ENCODE assay signal across 8 cellular contexts in the genomic region with DNA sequence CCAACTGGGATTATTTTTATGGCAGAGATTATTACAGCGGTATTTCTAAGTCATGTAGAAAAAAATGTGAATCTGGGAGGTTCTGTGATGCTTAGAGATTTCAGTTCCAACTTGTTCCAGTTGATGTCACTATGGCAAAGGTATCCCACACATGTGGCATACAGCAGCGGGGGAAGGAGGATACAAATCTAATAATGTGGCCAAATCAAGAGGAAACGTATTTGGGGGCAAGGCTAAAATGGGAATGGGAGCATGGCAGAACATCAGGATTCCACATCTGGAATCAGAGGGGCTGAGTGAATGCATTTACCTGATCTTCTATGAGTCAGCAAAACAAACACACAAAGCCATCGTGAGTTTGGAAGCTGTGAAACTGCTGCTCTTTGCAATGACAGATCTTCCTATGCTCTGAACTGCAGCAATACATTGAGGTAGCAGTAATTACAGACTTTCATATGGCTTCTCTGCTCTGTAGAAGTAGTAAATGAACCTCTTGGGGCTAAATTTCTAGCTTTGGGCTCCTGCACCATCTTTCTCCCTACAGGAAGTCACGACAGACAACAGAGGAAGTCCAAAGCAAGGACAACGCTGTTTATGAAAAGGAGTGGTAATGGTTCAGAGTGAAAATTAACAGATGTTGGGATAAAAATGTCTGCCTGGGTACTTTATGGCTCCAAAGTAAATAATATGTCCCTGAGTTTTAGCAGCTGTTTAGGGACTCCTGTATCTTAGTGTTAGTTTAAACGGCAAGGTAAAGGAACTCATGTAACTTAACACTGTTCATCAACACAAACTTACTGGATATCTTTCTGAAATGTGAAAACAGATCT. TPM values are rescaled to one million over a fixed set of nuclear protein-coding genes. Genes with fewer than 3 reads are reported as not detected.
A peak's percentile ranks its signal among the peaks of the same experiment; 100 is the strongest.
DNase-seq lines count a peak whose midpoint lies in the region; ATAC-seq and TF ChIP-seq lines count a peak whose summit lies in the region.

No MANE protein-coding gene starts in this region.

- no peak overlapping the region for H3K4me3 ChIP-seq in PC-9
- H3K4me3 ChIP-seq in mammary epithelial cell (replicated peaks in 1 of 3; ENCODE audit: insufficient read depth in 1 of 3, low read depth in 2 of 3, low read length in 3 of 3), result peak overlapping the region; percentile 0 to 14 (median 5)

- peak overlapping the region; percentile 84 for H3K4me3 Mint-ChIP-seq in stimulated activated naive CD8-positive, alpha-beta T cell treated with anti-CD3 and anti-CD28 coated beads, Interleukin-15, Interleukin-2, amounts not matched to agents 100 ng/mL and 50 ng/mL, for 24 hours

- no peaks in the 10 kb centered on the region for H3K4me1 ChIP-seq in PC-9 (replicated peaks; ENCODE audit: insufficient read depth)
- H3K4me1 ChIP-seq in mammary epithelial cell (ENCODE audit: insufficient read depth, low read length), result peaks cover 8% of the 10 kb centered on the region

- no peaks in the 10 kb centered on the region for H3K36me3 Mint-ChIP-seq in stimulated activated naive CD8-positive, alpha-beta T cell treated with anti-CD3 and anti-CD28 coated beads, Interleukin-15, Interleukin-2, amounts not matched to agents 100 ng/mL and 50 ng/mL, for 24 hours (ENCODE audit: low read depth)

- BruUV-seq in PC-9 (replicated peaks; lab: Mats Ljungman, UMichigan) (no TSS peak), mammary epithelial cell (replicated peaks; lab: Mats Ljungman, UMichigan) (no TSS peak)

- H4K20me1 ChIP-seq in PC-9 (ENCODE audit: insufficient read depth), result no peaks in the 10 kb centered on the region
- H4K20me1 ChIP-seq in mammary epithelial cell (ENCODE audit: insufficient read depth, low read length), result no peaks in the 10 kb centered on the region

- H3K27me3 Mint-ChIP-seq in stimulated activated naive CD8-positive, alpha-beta T cell treated with anti-CD3 and anti-CD28 coated beads, Interleukin-15, Interleukin-2, amounts not matched to agents 100 ng/mL and 50 ng/mL, for 24 hours, result peaks cover 12% of the 10 kb centered on the region

- intact Hi-C loops in PC-9 (cut with micrococcal nuclease; ENCODE audit: unreplicated experiment) (loop anchor here (10.0 kb wide), 2 partner anchors 186 to 924 kb away; a partner anchor contains a TSS), mammary epithelial cell (cut with micrococcal nuclease) (loop anchor here (1.0 to 5.0 kb wide), 3 partner anchors 53 to 926 kb away; no protein-coding TSS in a partner anchor)

- H3K9me3 Mint-ChIP-seq in stimulated activated naive CD8-positive, alpha-beta T cell treated with anti-CD3 and anti-CD28 coated beads, Interleukin-15, Interleukin-2, amounts not matched to agents 100 ng/mL and 50 ng/mL, for 24 hours, result no peaks in the 10 kb centered on the region

- H3K79me2 ChIP-seq in PC-9 (ENCODE audit: low read depth), result no peaks in the 10 kb centered on the region
- H3K79me2 ChIP-seq in mammary epithelial cell (ENCODE audit: insufficient read depth, low read length), result no peaks in the 10 kb centered on the region

- H3K27ac ChIP-seq in PC-9 (no peak overlapping the region), mammary epithelial cell (ENCODE audit: insufficient read depth, low read depth, low read length) (no peak overlapping the region)

- H3F3A ChIP-seq in PC-9 (ENCODE audit: insufficient read depth, low read depth), result no peaks in the 10 kb centered on the region

- WGBS in mammary epithelial cell (ENCODE audit: low coverage, missing lambda C conversion rate), result 21% methylated on average over 6 of the region's 7 CpGs

- H3K27me3 ChIP-seq in PC-9 (ENCODE audit: insufficient read depth, low read depth) (no peaks in the 10 kb centered on the region), mammary epithelial cell (ENCODE audit: insufficient read depth, low read length) (no peaks in the 10 kb centered on the region)

- dilution Hi-C loops in mammary epithelial cell (cut with HindIII; ENCODE audit: low sequenced_read_pairs), result no loop called here

- H3K4me1 Mint-ChIP-seq in stimulated activated naive CD8-positive, alpha-beta T cell treated with anti-CD3 and anti-CD28 coated beads, Interleukin-15, Interleukin-2, amounts not matched to agents 100 ng/mL and 50 ng/mL, for 24 hours (ENCODE audit: low read depth), result peaks cover 14% of the 10 kb centered on the region

- H3K36me3 ChIP-seq in PC-9 (ENCODE audit: low read depth) (no peaks in the 10 kb centered on the region), mammary epithelial cell (ENCODE audit: insufficient read depth, low read length) (no peaks in the 10 kb centered on the region)

- peak overlapping the region; percentile 69 for H3K27ac Mint-ChIP-seq in stimulated activated naive CD8-positive, alpha-beta T cell treated with anti-CD3 and anti-CD28 coated beads, Interleukin-15, Interleukin-2, amounts not matched to agents 100 ng/mL and 50 ng/mL, for 24 hours

- POLR2A ChIA-PET in PC-9 (lab: Charles Lee; ENCODE audit: unreplicated experiment), result no interaction called here

- in situ Hi-C loops in mammary epithelial cell (cut with MboI; ENCODE audit: low sequenced_read_pairs in 2 of 2), result no loop called here

- no peak overlapping the region for H3K9ac ChIP-seq in mammary epithelial cell (ENCODE audit: insufficient read depth, low read length)

- H3K9me3 ChIP-seq in PC-9 (ENCODE audit: insufficient read depth, low read depth) (no peaks in the 10 kb centered on the region), mammary epithelial cell (replicated peaks; ENCODE audit: insufficient read depth, low read length) (no peaks in the 10 kb centered on the region)

- CTCF ChIA-PET in PC-9 (lab: Charles Lee) (no interaction called here), mammary epithelial cell (lab: Charles Lee; ENCODE audit: low non-redundant PET) (interaction anchor here (0.5 kb wide), 1 partner anchor 72 kb away, joined by 3 read pairs; no protein-coding TSS in a partner anchor)

- peak; percentile 37; the same call in 1 of the 2 replicates for TF ChIP-seq CTCF in PC-9 (conservative IDR thresholded peaks at IDR 0.05)
- peak; percentile 53 to 64 for TF ChIP-seq CTCF in mammary epithelial cell (conservative IDR thresholded peaks at IDR 0.05 in 1 of 2, IDR thresholded peaks at IDR 0.05 in 1 of 2; ENCODE audit: extremely low read depth in 1 of 2, insufficient read depth in 1 of 2, low read depth in 1 of 2, low read length in 2 of 2)

- DNase-seq in COLO829 (ENCODE audit: low spot score), result peak; percentile 58
- peak; percentile 5 for DNase-seq in HK-2 (ENCODE audit: unreplicated experiment)
- peak in 1 of 2 experiments; percentile 3 for DNase-seq in PC-9
- peak; percentile 27 for DNase-seq in mammary epithelial cell
- DNase-seq in kidney tubule cell (ENCODE audit: low spot score), result peak; percentile 38
- DNase-seq in effector CD8-positive, alpha-beta T cell (lab: John Stamatoyannopoulos, UW), result no peak

- H3K4me2 ChIP-seq in PC-9 (peak overlapping the region; percentile 56), mammary epithelial cell (ENCODE audit: insufficient read depth, low read depth, low read length) (peak overlapping the region; percentile 74)

- H2AFZ ChIP-seq in PC-9 (peak overlapping the region; percentile 42; the same call in 1 of the 2 replicates), mammary epithelial cell (ENCODE audit: low read depth, low read length) (peak overlapping the region; percentile 99)

- no peaks in the 10 kb centered on the region for H3K9me2 ChIP-seq in PC-9 (ENCODE audit: insufficient read depth)

- peak; percentile 55 for ATAC-seq in GM19023 (IDR thresholded peaks at IDR 0.05; ENCODE audit: unreplicated experiment)

RNA-seq across cellular contexts. Expression of a gene that starts 55.6 kb away (rescaled TPM):
- 18.2 and 20.5 TPM in 2 replicates for total RNA-seq in PC-9 (2021)
- 10 to 100 TPM; 13.3 to 17.3 TPM for total RNA-seq in mammary epithelial cell
- 6.6 TPM for polyA plus RNA-seq in mammary epithelial cell
- 8.6 TPM for polyA minus RNA-seq in mammary epithelial cell

RNA-seq across cellular contexts. Expression of a gene that starts 55.6 kb away (rescaled TPM):
- total RNA-seq in PC-9 (2021) (62.1 and 108 TPM in 2 replicates), mammary epithelial cell (100 to 1,000 TPM in 1 of 2 donors, 10 to 100 TPM in 1; 27.2 to 122 TPM)
- polyA plus RNA-seq in mammary epithelial cell, result 178 TPM
- polyA minus RNA-seq in mammary epithelial cell, result 37.1 TPM
